ENCODE assay signal across 18 cellular contexts in the genomic region with DNA sequence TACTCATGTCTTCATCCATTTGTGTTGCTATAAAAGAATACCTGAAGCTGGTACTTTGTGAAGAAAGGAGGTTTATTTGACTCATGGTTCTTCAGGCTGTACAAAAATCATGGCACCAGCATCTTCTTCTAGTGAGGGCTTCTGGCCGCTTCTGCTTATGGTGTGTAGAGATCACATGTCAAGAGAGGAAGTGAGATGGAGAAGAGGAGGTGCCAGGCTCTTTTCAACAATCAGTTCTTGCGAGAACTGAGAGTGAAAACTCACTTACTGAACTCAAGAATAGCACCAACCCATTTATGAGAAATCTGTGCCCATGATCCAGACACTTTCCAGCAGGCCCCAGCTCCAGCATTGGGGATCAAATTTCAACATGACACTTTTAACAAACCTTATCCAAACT.
A peak's percentile ranks its signal among the peaks of the same experiment; 100 is the strongest.
DNase-seq lines count a peak whose midpoint lies in the region; ATAC-seq and TF ChIP-seq lines count a peak whose summit lies in the region.
"Had no signal": no experiment of that assay in that cellular context is flagged by ENCODE, and none has a peak within 500 bp of the region (broad histone marks: within the 10 kb centered on the region; RNA-seq: fewer than 3 reads in every experiment).

No MANE protein-coding gene starts in this region.

- DNase-seq in GM12865 (ENCODE audit: low read depth) (peak; percentile 35), WERI-Rb-1 (no peak), NCI-H82 treated with DMSO at 0.1 percent for 48 hours (lab: John Stamatoyannopoulos, UW; ENCODE audit: unreplicated experiment) (no peak), NCI-H345 treated with DMSO at 0.1 percent for 48 hours (lab: John Stamatoyannopoulos, UW; ENCODE audit: unreplicated experiment) (no peak)
- DNase-seq in activated naive CD4-positive, alpha-beta T cell treated with Interleukin-2 at 50 U/mL for 16 hours = no peak
- DNase-seq: activated T-cell treated with anti-CD3 and anti-CD28 coated beads, Interleukin-2, amount 50 U/mL, for 1 hour; adrenal gland; COR-L47; naive thymus-derived CD8-positive, alpha-beta T cell; NCI-H2081 treated with DMSO at 0.1 percent for 48 hours had no signal

- no peak overlapping the region for H3K27ac ChIP-seq in WERI-Rb-1
- H3K27ac ChIP-seq: adrenal gland, epithelial cell of prostate, KMS-11 had no signal

- TF ChIP-seq CTCF in GM12865 (IDR thresholded peaks at IDR 0.05; ENCODE audit: insufficient read depth, low read depth, low read length, missing control alignments) (no peak), WERI-Rb-1 (IDR thresholded peaks at IDR 0.05; ENCODE audit: low read depth, low read length) (no peak)

- no peaks in the 10 kb centered on the region for H3K9me3 ChIP-seq in WERI-Rb-1 (ENCODE audit: severe bottlenecking)
- H3K9me3 ChIP-seq: adrenal gland had no signal

- peak; percentile 93 for ATAC-seq in GM19395 (IDR thresholded peaks at IDR 0.05; ENCODE audit: unreplicated experiment)
- peak; percentile 60 for ATAC-seq in HG02610 (IDR thresholded peaks at IDR 0.05; ENCODE audit: unreplicated experiment)
- ATAC-seq in HG03280 (IDR thresholded peaks at IDR 0.05; ENCODE audit: unreplicated experiment) = peak; percentile 79
- ATAC-seq: activated CD4-positive, CD25-positive, alpha-beta regulatory T cell treated with anti-CD3 and anti-CD28 coated beads, Interleukin-2, amount 50 U/mL, for 24 hours; left lobe of liver; naive thymus-derived CD8-positive, alpha-beta T cell; stimulated activated effector memory CD8-positive, alpha-beta T cell treated with anti-CD3 and anti-CD28 coated beads, Interleukin-12 subunit alpha, Interleukin-12 subunit beta, amount 100 ng/mL, for 72 hours had no signal

- H3K36me3 ChIP-seq in WERI-Rb-1 = no peaks in the 10 kb centered on the region
- H3K36me3 ChIP-seq: adrenal gland had no signal

- H3K4me3 ChIP-seq in GM12865 (ENCODE audit: low read depth, low read length) = no peak overlapping the region
- no peak overlapping the region for H3K4me3 ChIP-seq in WERI-Rb-1 (ENCODE audit: low read depth, low read length)
- H3K4me3 ChIP-seq: adrenal gland had no signal

- no peaks in the 10 kb centered on the region for H3K27me3 ChIP-seq in WERI-Rb-1 (ENCODE audit: insufficient read depth, low read depth, severe bottlenecking)
- H3K27me3 ChIP-seq: adrenal gland had no signal
